In the genomic region with DNA sequence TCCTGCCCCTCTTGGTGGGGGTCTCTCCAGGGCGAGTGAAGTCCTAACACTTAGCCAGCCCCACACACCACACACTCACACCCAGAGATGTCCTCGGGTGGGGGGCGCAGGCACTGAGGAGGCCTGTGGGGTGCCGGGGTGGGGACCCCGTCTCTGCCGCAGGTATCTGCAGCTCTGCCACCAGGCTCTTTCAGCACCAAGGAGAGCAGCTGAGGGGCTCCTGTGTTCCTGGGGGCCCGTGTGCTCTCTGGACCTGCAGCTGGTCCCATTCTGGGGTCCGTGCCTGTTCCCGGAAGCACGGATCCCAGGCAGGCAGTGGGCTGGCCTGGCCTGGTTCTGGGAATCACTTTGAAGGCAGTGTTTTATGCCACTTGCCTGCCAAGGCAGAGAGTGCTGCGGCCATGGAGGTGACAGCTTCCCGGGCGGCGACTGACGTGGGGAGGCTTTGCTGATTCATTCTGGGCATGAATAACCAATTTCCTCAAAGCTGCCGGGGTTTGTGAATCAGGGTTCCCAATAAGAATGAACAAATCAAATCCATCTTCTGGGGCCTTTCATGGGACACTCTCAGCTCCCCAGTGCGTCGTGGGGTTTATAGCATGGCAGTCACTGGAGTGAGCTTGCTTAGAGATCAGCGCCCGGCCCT, we compare ENCODE assay signal across 15 cellular contexts. TPM values are rescaled to one million over a fixed set of nuclear protein-coding genes. Genes with fewer than 3 reads are reported as not detected.
DNase-seq lines count a peak whose midpoint lies in the region; ATAC-seq and TF ChIP-seq lines count a peak whose summit lies in the region.
"Had no signal": no experiment of that assay in that cellular context is flagged by ENCODE, and none has a peak within 500 bp of the region (broad histone marks: within the 10 kb centered on the region; RNA-seq: fewer than 3 reads in every experiment).

No MANE protein-coding gene starts in this region.

- H3K27ac Mint-ChIP-seq in activated CD4-positive, alpha-beta T cell treated with anti-CD3 and anti-CD28 coated beads, Interleukin-2, amount 10 ng/mL, durations not matched to agents 24 days and 14 days, result no peak overlapping the region

- no peaks in the 10 kb centered on the region for H3K36me3 Mint-ChIP-seq in activated CD4-positive, alpha-beta T cell treated with anti-CD3 and anti-CD28 coated beads, Interleukin-2, amount 10 ng/mL, durations not matched to agents 24 days and 14 days (ENCODE audit: low read depth)

- no peak overlapping the region for H3K4me3 Mint-ChIP-seq in activated CD4-positive, alpha-beta T cell treated with anti-CD3 and anti-CD28 coated beads, Interleukin-2, amount 10 ng/mL, durations not matched to agents 24 days and 14 days

- intact Hi-C loops in activated CD4-positive, alpha-beta T cell treated with anti-CD3 and anti-CD28 coated beads, Interleukin-2, amount 10 ng/mL, durations not matched to agents 24 days and 14 days (cut with micrococcal nuclease), result no loop called here

- H3K27ac ChIP-seq in brain microvascular endothelial cell, result no peak overlapping the region
- H3K27ac ChIP-seq: esophagus muscularis mucosa, HL-60, Peyer's patch, testis had no signal

- H3K27me3 Mint-ChIP-seq in activated CD4-positive, alpha-beta T cell treated with anti-CD3 and anti-CD28 coated beads, Interleukin-2, amount 10 ng/mL, durations not matched to agents 24 days and 14 days, result peaks cover 9% of the 10 kb centered on the region

- TF ChIP-seq CTCF in brain microvascular endothelial cell (IDR thresholded peaks at IDR 0.05; ENCODE audit: low read depth, low read length, missing control alignments), result no peak

- peaks cover 4% of the 10 kb centered on the region for H3K4me1 Mint-ChIP-seq in activated CD4-positive, alpha-beta T cell treated with anti-CD3 and anti-CD28 coated beads, Interleukin-2, amount 10 ng/mL, durations not matched to agents 24 days and 14 days

- no peak overlapping the region for H3K4me3 ChIP-seq in brain microvascular endothelial cell (ENCODE audit: low read depth, low read length)
- H3K4me3 ChIP-seq: esophagus muscularis mucosa, Peyer's patch, testis had no signal

- ATAC-seq in HG03135 (IDR thresholded peaks at IDR 0.05; ENCODE audit: unreplicated experiment), result no peak

- H3K9me3 Mint-ChIP-seq in activated CD4-positive, alpha-beta T cell treated with anti-CD3 and anti-CD28 coated beads, Interleukin-2, amount 10 ng/mL, durations not matched to agents 24 days and 14 days, result no peaks in the 10 kb centered on the region

- in situ Hi-C loops in brain microvascular endothelial cell (cut with HindIII; ENCODE audit: low pct_ligation_motif_present, low sequenced_read_pairs), result no loop called here

- peaks cover 6% of the 10 kb centered on the region for H3K27me3 ChIP-seq in brain microvascular endothelial cell (replicated peaks)
- H3K27me3 ChIP-seq: Peyer's patch, testis had no signal

- no peaks in the 10 kb centered on the region for H3K36me3 ChIP-seq in brain microvascular endothelial cell (replicated peaks)
- H3K36me3 ChIP-seq: esophagus muscularis mucosa, Peyer's patch had no signal

- peak; percentile 66 for DNase-seq in activated CD4-positive, alpha-beta T cell treated with anti-CD3 and anti-CD28 coated beads, Interleukin-2, amount 10 ng/mL, durations not matched to agents 24 days and 14 days
- DNase-seq in activated CD4-positive, alpha-beta T cell treated with anti-CD3 and anti-CD28 coated beads, Interleukin-2, amount 50 U/mL, for 1 hour, result no peak
- DNase-seq in HS-5 (ENCODE audit: low read depth) (peak; percentile 46), lung microvascular endothelial cell (ENCODE audit: low read depth in 2 of 2) (peak; percentile 24 to 69), SHP77 (lab: John Stamatoyannopoulos, UW) (no peak), brain microvascular endothelial cell (no peak)
- peak; percentile 61 to 67 for DNase-seq in activated T-cell treated with anti-CD3 and anti-CD28 coated beads, Interleukin-2, amount 50 U/mL, for 48 hours
- DNase-seq: NCI-H1930; occipital lobe; Peyer's patch; stimulated activated CD4-positive, alpha-beta T cell treated with anti-CD3 and anti-CD28 coated beads, Interleukin-4, amount 100 ng/mL, for 4 hours; testis had no signal

RNA-seq across cellular contexts. Expression of a gene that starts 54.4 kb away (rescaled TPM):
- total RNA-seq in activated CD4-positive, alpha-beta T cell treated with anti-CD3 and anti-CD28 coated beads, Interleukin-2, amount 10 ng/mL, durations not matched to agents 24 days and 14 days, result 57.8 and 67.3 TPM in 2 replicates
- 0.60 and 0.65 TPM in 2 replicates for total RNA-seq in lung microvascular endothelial cell

Comparison
In these comparisons a context has a peak if more than half of its experiments do, and no peak if none do; other contexts are left out.
1. DNase-seq: peak in activated CD4-positive, alpha-beta T cell treated with anti-CD3 and anti-CD28 coated beads, Interleukin-2, amount 10 ng/mL, durations not matched to agents 24 days and 14 days (single experiment), HS-5 (single experiment), activated T-cell treated with anti-CD3 and anti-CD28 coated beads, Interleukin-2, amount 50 U/mL, for 48 hours (2 of 2) and lung microvascular endothelial cell (2 of 2); none in activated CD4-positive, alpha-beta T cell treated with anti-CD3 and anti-CD28 coated beads, Interleukin-2, amount 50 U/mL, for 1 hour (single experiment), SHP77 (0 of 2) and brain microvascular endothelial cell (single experiment).
2. RNA of a gene that starts 54.4 kb away (total RNA-seq): 57.8 to 67.3 TPM in activated CD4-positive, alpha-beta T cell treated with anti-CD3 and anti-CD28 coated beads, Interleukin-2, amount 10 ng/mL, durations not matched to agents 24 days and 14 days; 0.60 to 0.65 TPM in lung microvascular endothelial cell; every median in the first group is over 10 times any median in the second.